ENCODE assay signal across 10 cellular contexts in genomic region chr6:14728396-14729024, GRCh38.
DNase-seq lines count a peak whose midpoint lies in the region; ATAC-seq, FAIRE-seq and TF ChIP-seq lines count a peak whose summit lies in the region.
"Had no signal": no experiment of that assay in that cellular context is flagged by ENCODE, and none has a peak within 500 bp of the region (broad histone marks: within the 10 kb centered on the region; RNA-seq: fewer than 3 reads in every experiment).

No MANE protein-coding gene starts in this region.

- H3K27me3 ChIP-seq in bronchial epithelial cell (ENCODE audit: control insufficient read depth, insufficient read depth, low read length) (no peaks in the 10 kb centered on the region), mucosa of rectum (ENCODE audit: control insufficient read depth in 2 of 2, insufficient read depth in 2 of 2, low read length in 2 of 2) (no peaks in the 10 kb centered on the region), BE2C (no peaks in the 10 kb centered on the region)

- no peak for ATAC-seq in GM18870 (IDR thresholded peaks at IDR 0.05; ENCODE audit: unreplicated experiment)

- TF ChIP-seq CTCF in bronchial epithelial cell (IDR thresholded peaks at IDR 0.05; ENCODE audit: insufficient read depth, low read length, severe bottlenecking) (no peak), BE2C (IDR thresholded peaks at IDR 0.05; ENCODE audit: low read depth, low read length) (no peak)

- no peak overlapping the region for H3K4me3 ChIP-seq in bronchial epithelial cell (ENCODE audit: low read depth, low read length)
- H3K4me3 ChIP-seq in mucosa of rectum (ENCODE audit: low read length in 2 of 2) = no peak overlapping the region
- no peak overlapping the region for H3K4me3 ChIP-seq in BE2C (ENCODE audit: low read depth, low read length)

- no peak overlapping the region for H3K9ac ChIP-seq in mucosa of rectum (ENCODE audit: low read depth in 1 of 2, low read length in 2 of 2)

- no peaks in the 10 kb centered on the region for H3K9me3 ChIP-seq in mucosa of rectum (ENCODE audit: control insufficient read depth in 2 of 2, low read length in 2 of 2)
- no peaks in the 10 kb centered on the region; the same call in 1 of the 2 replicates for H3K9me3 ChIP-seq in BE2C

- H3K4me1 ChIP-seq in mucosa of rectum (ENCODE audit: control insufficient read depth in 2 of 2, insufficient read depth in 2 of 2, low read length in 2 of 2) (peaks cover 0 to 3% of the 10 kb centered on the region in 2 donors), BE2C (no peaks in the 10 kb centered on the region)

- no peaks in the 10 kb centered on the region for H3K36me3 ChIP-seq in bronchial epithelial cell (ENCODE audit: control insufficient read depth, insufficient read depth, low read length)
- no peaks in the 10 kb centered on the region for H3K36me3 ChIP-seq in mucosa of rectum (ENCODE audit: control insufficient read depth in 2 of 2, insufficient read depth in 2 of 2, low read length in 2 of 2)
- no peaks in the 10 kb centered on the region for H3K36me3 ChIP-seq in BE2C

- DNase-seq in AML-193 (lab: John Stamatoyannopoulos, UW) (peak; percentile 29 to 39), LHCN-M2 (ENCODE audit: low read depth) (peak; percentile 66), bronchial epithelial cell (ENCODE audit: low read depth) (peak; percentile 63), epidermal melanocyte (ENCODE audit: insufficient read length, low spot score) (no peak), BE2C (no peak), GM19239 (ENCODE audit: insufficient read length, low spot score) (no peak)
- DNase-seq: Karpas-422 had no signal

- no peak for FAIRE-seq in bronchial epithelial cell (lab: Jason Lieb, UNC)
- FAIRE-seq in GM19239 (lab: Jason Lieb, UNC) = no peak
- FAIRE-seq: G401.6 had no signal

- peak overlapping the region; percentile 17 to 63 for H3K27ac ChIP-seq in mucosa of rectum (ENCODE audit: low read depth in 2 of 2, low read length in 2 of 2)

Comparison
In these comparisons a context has a peak if more than half of its experiments do, and no peak if none do; other contexts are left out.
1. DNase-seq: peak in AML-193 (2 of 2), LHCN-M2 (single experiment) and bronchial epithelial cell (single experiment); none in epidermal melanocyte (single experiment), BE2C (single experiment) and GM19239 (single experiment).